In genomic region chr9:4743131-4743875, GRCh38 we compare ENCODE assay signal across 10 cellular contexts. TPM values are rescaled to one million over a fixed set of nuclear protein-coding genes. Genes with fewer than 3 reads are reported as not detected.
DNase-seq lines count a peak whose midpoint lies in the region; ATAC-seq and TF ChIP-seq lines count a peak whose summit lies in the region.
"Had no signal": no experiment of that assay in that cellular context is flagged by ENCODE, and none has a peak within 500 bp of the region (broad histone marks: within the 10 kb centered on the region; RNA-seq: fewer than 3 reads in every experiment).

No MANE protein-coding gene starts in this region.

- H3F3A ChIP-seq in GM23338 (replicated peaks; ENCODE audit: low read depth), result no peaks in the 10 kb centered on the region; the same call in 1 of the 2 replicates

- no peak overlapping the region for H2BK5ac ChIP-seq in mesenchymal stem cell (ENCODE audit: low read depth, low read length, poor library complexity, severe bottlenecking)

- in situ Hi-C loops in GM13976 (cut with MboI; ENCODE audit: low sequenced_read_pairs, unreplicated experiment), result loop anchor here (10.0 kb wide), 1 partner anchor 851 kb away; no protein-coding TSS in a partner anchor

- H3K14ac ChIP-seq in mesenchymal stem cell (ENCODE audit: low read length in 2 of 2), result no peak overlapping the region

- peaks cover 36% of the 10 kb centered on the region for H3K4me1 ChIP-seq in GM23338 (ENCODE audit: insufficient read depth)
- H3K4me1 ChIP-seq in mesenchymal stem cell (ENCODE audit: control insufficient read depth, insufficient read depth, low read depth, low read length), result peaks cover 15% of the 10 kb centered on the region

- H2AK5ac ChIP-seq in mesenchymal stem cell (ENCODE audit: low read length, severe bottlenecking), result no peak overlapping the region

- H3K27ac ChIP-seq in GM23338 (ENCODE audit: low read depth) (peak overlapping the region; percentile 46), mesenchymal stem cell (ENCODE audit: low read length, poor library complexity, severe bottlenecking) (peak overlapping the region; percentile 39), coronary artery (no peak overlapping the region)

- DNase-seq in AG10803 (ENCODE audit: low read depth) (peak; percentile 20), GM23338 (ENCODE audit: low spot score) (peak; percentile 32), astrocyte of the hippocampus (ENCODE audit: low read depth, low spot score) (peak; percentile 48), mesenchymal stem cell (peak; percentile 22), coronary artery (ENCODE audit: low spot score) (no peak), GM13976 (ENCODE audit: low spot score) (no peak), RPMI8226 (no peak)
- no peak for DNase-seq in stimulated activated naive CD8-positive, alpha-beta T cell treated with anti-CD3 and anti-CD28 coated beads, Interleukin-15, Interleukin-2, amounts not matched to agents 100 U/mL and 50 U/mL, for 24 hours
- DNase-seq: activated naive CD8-positive, alpha-beta T cell treated with anti-CD3 and anti-CD28 coated beads, Interleukin-2, amount 10 ng/mL, durations not matched to agents 7 days and 5 days; Calu3 had no signal

- no peak overlapping the region for H2AFZ ChIP-seq in GM23338
- H2AFZ ChIP-seq in mesenchymal stem cell (ENCODE audit: low read depth, low read length), result no peak overlapping the region

- no peak overlapping the region for H2BK12ac ChIP-seq in mesenchymal stem cell (ENCODE audit: low read length in 2 of 2)

- H3K23ac ChIP-seq in mesenchymal stem cell (ENCODE audit: low read length in 2 of 2), result no peak overlapping the region

- H3K36me3 ChIP-seq in GM23338 (ENCODE audit: insufficient read depth) (no peaks in the 10 kb centered on the region), mesenchymal stem cell (ENCODE audit: control insufficient read depth in 1 of 2, insufficient read depth in 2 of 2, low read depth in 1 of 2, low read length in 2 of 2) (no peaks in the 10 kb centered on the region)

- H3K4me3 ChIP-seq in AG10803 (ENCODE audit: low read length), result no peak overlapping the region
- H3K4me3 ChIP-seq in GM23338, result peak overlapping the region; percentile 10
- H3K4me3 ChIP-seq in mesenchymal stem cell (ENCODE audit: insufficient read depth in 1 of 2, low read depth in 1 of 2, low read length in 2 of 2), result no peak overlapping the region
- no peak overlapping the region for H3K4me3 ChIP-seq in coronary artery

- 72% methylated on average over 5 of the region's 5 CpGs for WGBS in mesenchymal stem cell

- H3K27ac Mint-ChIP-seq in GM23338, result 0 out of 2 replicates have a peak overlapping the region, but pooled peaks have one; percentile 1

- ATAC-seq in GM23338, result no peak
- ATAC-seq in stimulated activated naive CD8-positive, alpha-beta T cell treated with anti-CD3 and anti-CD28 coated beads, Interleukin-15, Interleukin-2, amounts not matched to agents 100 U/mL and 50 U/mL, for 24 hours, result no peak

- H3K18ac ChIP-seq in mesenchymal stem cell (ENCODE audit: low read depth in 1 of 2, low read length in 2 of 2), result peak overlapping the region in 1 of 2 experiments; percentile 61

- H4K8ac ChIP-seq in mesenchymal stem cell (ENCODE audit: low read length), result no peak overlapping the region

- no peaks in the 10 kb centered on the region; the same call in 2 of the 3 replicates for H3K9me3 Mint-ChIP-seq in GM23338
- H3K9me3 Mint-ChIP-seq: activated naive CD8-positive, alpha-beta T cell treated with anti-CD3 and anti-CD28 coated beads, Interleukin-2, amount 10 ng/mL, durations not matched to agents 7 days and 5 days had no signal

- H3K27me3 ChIP-seq in GM23338 (ENCODE audit: insufficient read depth) (no peaks in the 10 kb centered on the region), mesenchymal stem cell (ENCODE audit: control insufficient read depth in 1 of 2, insufficient read depth in 1 of 2, low read length in 2 of 2) (no peaks in the 10 kb centered on the region)

- H3K9ac ChIP-seq in mesenchymal stem cell (ENCODE audit: low read length), result peak overlapping the region; percentile 6

- H3K36me3 Mint-ChIP-seq in GM23338 (ENCODE audit: low read depth), result no peaks in the 10 kb centered on the region; the same call in 2 of the 3 replicates
- H3K36me3 Mint-ChIP-seq: activated naive CD8-positive, alpha-beta T cell treated with anti-CD3 and anti-CD28 coated beads, Interleukin-2, amount 10 ng/mL, durations not matched to agents 7 days and 5 days had no signal

- H3K4me1 Mint-ChIP-seq in GM23338, result peaks cover 32% of the 10 kb centered on the region

- H3K9me2 ChIP-seq in GM23338 (ENCODE audit: insufficient read depth), result no peaks in the 10 kb centered on the region

- no peaks in the 10 kb centered on the region for H3K9me3 ChIP-seq in mesenchymal stem cell (ENCODE audit: control insufficient read depth, low read length)

- H3K4me2 ChIP-seq in GM23338, result peak overlapping the region; percentile 83
- H3K4me2 ChIP-seq in mesenchymal stem cell (ENCODE audit: low read length, poor library complexity, severe bottlenecking), result no peak overlapping the region

- H3K4me3 Mint-ChIP-seq in GM23338, result peak overlapping the region; percentile 84
- H3K4me3 Mint-ChIP-seq: activated naive CD8-positive, alpha-beta T cell treated with anti-CD3 and anti-CD28 coated beads, Interleukin-2, amount 10 ng/mL, durations not matched to agents 7 days and 5 days had no signal

- peaks cover 20% of the 10 kb centered on the region for H3K79me2 ChIP-seq in GM23338 (replicated peaks; ENCODE audit: insufficient read depth)

- H4K20me1 ChIP-seq in GM23338 (replicated peaks; ENCODE audit: insufficient read depth), result peaks cover 4% of the 10 kb centered on the region; the same call in 1 of the 2 replicates

- peaks cover 2% of the 10 kb centered on the region for H3K79me1 ChIP-seq in mesenchymal stem cell (replicated peaks; ENCODE audit: low read length, poor library complexity, severe bottlenecking)

- peaks cover 13% of the 10 kb centered on the region for H3K27me3 Mint-ChIP-seq in GM23338 (ENCODE audit: insufficient read depth, low read depth, poor library complexity)
- H3K27me3 Mint-ChIP-seq: activated naive CD8-positive, alpha-beta T cell treated with anti-CD3 and anti-CD28 coated beads, Interleukin-2, amount 10 ng/mL, durations not matched to agents 7 days and 5 days had no signal

- H3K4ac ChIP-seq in mesenchymal stem cell (ENCODE audit: low read depth in 1 of 2, low read length in 2 of 2), result peak overlapping the region in 1 of 2 experiments; percentile 3

- no peak for TF ChIP-seq CTCF in AG10803 (conservative IDR thresholded peaks at IDR 0.05; ENCODE audit: low read length)
- no peak for TF ChIP-seq CTCF in GM23338 (conservative IDR thresholded peaks at IDR 0.05; ENCODE audit: low read depth in 2 of 2)
- TF ChIP-seq CTCF in coronary artery (IDR thresholded peaks at IDR 0.05), result no peak
- no peak for TF ChIP-seq CTCF in GM13976 (IDR thresholded peaks at IDR 0.05; ENCODE audit: borderline replicate concordance, control extremely low read depth, extremely low read depth, insufficient read depth, missing control alignments)

- H2BK120ac ChIP-seq in mesenchymal stem cell (ENCODE audit: low read depth, low read length), result no peak overlapping the region

- H4K91ac ChIP-seq in mesenchymal stem cell (ENCODE audit: low read length), result no peak overlapping the region

- no peak overlapping the region for H2BK15ac ChIP-seq in mesenchymal stem cell (ENCODE audit: low read depth, poor library complexity, severe bottlenecking)

TF ChIP-seq in GM23338, 12 proteins besides CTCF, POLR2A, EP300 and RAD21:
- no peak for TF ChIP-seq NANOG (IDR thresholded peaks at IDR 0.05; ENCODE audit: borderline replicate concordance)
- TF ChIP-seq EZH2phosphoT487 (IDR thresholded peaks at IDR 0.05; ENCODE audit: unreplicated experiment), result no peak
- TF ChIP-seq JUNB (IDR thresholded peaks at IDR 0.05; ENCODE audit: unreplicated experiment), result no peak

RNA-seq across cellular contexts. Expression of gene AK3, which starts 2.3 kb away (rescaled TPM):
- total RNA-seq in GM23338 (2014; rRNA removed; shearing (Covaris generic)), result 34.3 and 40.2 TPM in 2 replicates
- 29.6 and 30.1 TPM in 2 replicates for polyA plus RNA-seq in GM23338 (2016; fragmentation: Nextera tagmentation; extraction: Ambion mirVana)
- 48.7 TPM for polyA plus RNA-seq in mesenchymal stem cell (2013, experiment 1 of 2)
- polyA plus RNA-seq in mesenchymal stem cell (2013, experiment 2 of 2), result 50.3 TPM

RNA-seq across cellular contexts. Expression of gene RCL1, which starts 49.4 kb away (rescaled TPM):
- total RNA-seq in GM23338 (2014; rRNA removed; shearing (Covaris generic)), result 41.2 and 44.1 TPM in 2 replicates
- 19.3 and 20.7 TPM in 2 replicates for polyA plus RNA-seq in GM23338 (2016; fragmentation: Nextera tagmentation; extraction: Ambion mirVana)
- polyA plus RNA-seq in mesenchymal stem cell (2013, experiment 1 of 2), result 12.5 TPM
- polyA plus RNA-seq in mesenchymal stem cell (2013, experiment 2 of 2), result 13.8 TPM

Comparison
In these comparisons a context has a peak if more than half of its experiments do, and no peak if none do; other contexts are left out.
1. DNase-seq: peak in AG10803 (single experiment), GM23338 (single experiment), astrocyte of the hippocampus (single experiment) and mesenchymal stem cell (single experiment); none in coronary artery (single experiment), GM13976 (single experiment), RPMI8226 (single experiment) and stimulated activated naive CD8-positive, alpha-beta T cell treated with anti-CD3 and anti-CD28 coated beads, Interleukin-15, Interleukin-2, amounts not matched to agents 100 U/mL and 50 U/mL, for 24 hours (single experiment).
2. H3K27ac ChIP-seq: peak in GM23338 (single experiment) and mesenchymal stem cell (single experiment); none in coronary artery (0 of 2).